In the genomic region with DNA sequence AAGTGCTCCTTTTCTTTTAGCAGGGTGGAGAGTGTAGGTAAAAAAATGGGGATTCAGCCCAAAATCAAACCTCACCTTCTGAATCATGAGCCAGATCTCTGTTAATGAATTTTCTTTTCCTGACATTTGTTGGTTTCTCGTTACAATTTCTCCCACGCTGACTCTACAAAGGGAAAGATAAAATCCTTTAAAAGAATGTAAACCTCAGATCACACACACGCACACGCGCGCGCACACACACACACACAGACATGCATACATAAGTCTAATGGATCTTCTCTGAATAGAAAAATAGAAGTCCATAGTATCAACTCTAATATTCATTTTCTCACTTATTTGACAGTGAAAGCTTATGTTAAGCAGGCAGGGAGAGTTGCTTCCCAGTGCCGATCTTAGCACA, we compare ENCODE assay signal across 9 cellular contexts. TPM values are rescaled to one million over a fixed set of nuclear protein-coding genes. Genes with fewer than 3 reads are reported as not detected.
DNase-seq lines count a peak whose midpoint lies in the region; ATAC-seq and TF ChIP-seq lines count a peak whose summit lies in the region.
"Had no signal": no experiment of that assay in that cellular context is flagged by ENCODE, and none has a peak within 500 bp of the region (broad histone marks: within the 10 kb centered on the region; RNA-seq: fewer than 3 reads in every experiment).

No MANE protein-coding gene starts in this region.

- H4K20me1 ChIP-seq in fibroblast of lung (ENCODE audit: control insufficient read depth, extremely low read depth, insufficient read depth, low read length), result no peaks in the 10 kb centered on the region
- H4K20me1 ChIP-seq in OCI-LY7 (ENCODE audit: insufficient read depth, low read length), result no peaks in the 10 kb centered on the region

- ATAC-seq in RWPE2 (ENCODE audit: low read depth) (no peak), mucosa of descending colon (no peak)

- intact Hi-C loops in OCI-LY7 (cut with micrococcal nuclease; ENCODE audit: unreplicated experiment) (no loop called here), mucosa of descending colon (cut with DNase I, micrococcal nuclease) (no loop called here), prostate gland (cut with DNase I) (no loop called here)

- BruUV-seq in OCI-LY7 (replicated peaks; lab: Mats Ljungman, UMichigan), result no TSS peak

- 14% methylated on average over 8 of the region's 8 CpGs for WGBS in prostate gland

- no peak overlapping the region for H3K9ac ChIP-seq in fibroblast of lung (ENCODE audit: insufficient read depth, low read length)

- DNase-seq in H4 (ENCODE audit: low spot score) (peak; percentile 69), RWPE2 (ENCODE audit: low spot score) (no peak), fibroblast of lung (ENCODE audit: low read depth in 2 of 2) (peak; percentile 84 to 90), renal cortical epithelial cell (ENCODE audit: low read depth) (peak; percentile 22), OCI-LY7 (ENCODE audit: low spot score) (no peak), mucosa of descending colon (no peak), GDM1 (lab: John Stamatoyannopoulos, UW) (no peak), prostate gland (ENCODE audit: low spot score) (no peak)
- DNase-seq: activated T-cell treated with anti-CD3 and anti-CD28 coated beads, Interleukin-2, amount 50 U/mL, for 1 hour had no signal

- H3K27ac ChIP-seq in RWPE2 (ENCODE audit: poor library complexity, severe bottlenecking) (no peak overlapping the region), fibroblast of lung (ENCODE audit: insufficient read depth, low read length) (peak overlapping the region; percentile 54), OCI-LY7 (ENCODE audit: low read depth, low read length, poor library complexity, severe bottlenecking) (no peak overlapping the region), prostate gland (peak overlapping the region in 1 of 2 donors; percentile 61)

- H3K9me2 ChIP-seq in OCI-LY7 (ENCODE audit: insufficient read depth, low read length), result no peaks in the 10 kb centered on the region

- H3K4me2 ChIP-seq in fibroblast of lung (ENCODE audit: extremely low read depth, insufficient read depth, low read length) (peak overlapping the region; percentile 94), OCI-LY7 (ENCODE audit: low read length) (no peak overlapping the region)

- POLR2A ChIA-PET in OCI-LY7 (lab: Charles Lee), result no interaction called here

- H3K4me3 ChIP-seq in RWPE2 (ENCODE audit: severe bottlenecking) (peak overlapping the region; percentile 15), fibroblast of lung (replicated peaks in 1 of 4; ENCODE audit: control extremely low read depth in 1 of 4, insufficient read depth in 1 of 4, low read depth in 3 of 4, low read length in 4 of 4) (peak overlapping the region; percentile 86 to 94 (median 89)), OCI-LY7 (ENCODE audit: low read depth, low read length, poor library complexity, severe bottlenecking) (no peak overlapping the region), mucosa of descending colon (no peak overlapping the region), prostate gland (no peak overlapping the region)

- H3K9me3 ChIP-seq in RWPE2 (ENCODE audit: severe bottlenecking) (peaks cover 3% of the 10 kb centered on the region), fibroblast of lung (ENCODE audit: control insufficient read depth, insufficient read depth, low read depth, low read length) (no peaks in the 10 kb centered on the region), OCI-LY7 (ENCODE audit: low read length) (no peaks in the 10 kb centered on the region), mucosa of descending colon (no peaks in the 10 kb centered on the region), prostate gland (no peaks in the 10 kb centered on the region)

- TF ChIP-seq CTCF in RWPE2 (IDR thresholded peaks at IDR 0.05; ENCODE audit: poor library complexity, severe bottlenecking), result no peak
- no peak for TF ChIP-seq CTCF in fibroblast of lung (conservative IDR thresholded peaks at IDR 0.05 in 1 of 2, IDR thresholded peaks at IDR 0.05 in 1 of 2; ENCODE audit: low read depth in 1 of 2, low read length in 2 of 2)
- TF ChIP-seq CTCF in OCI-LY7 (conservative IDR thresholded peaks at IDR 0.05; ENCODE audit: low read length), result no peak
- TF ChIP-seq CTCF in mucosa of descending colon (IDR thresholded peaks at IDR 0.05), result no peak
- no peak for TF ChIP-seq CTCF in prostate gland (IDR thresholded peaks at IDR 0.05)

- TF ChIP-seq POLR2A in prostate gland (IDR thresholded peaks at IDR 0.05), result no peak

- H2AFZ ChIP-seq in fibroblast of lung (ENCODE audit: low read length) (peak overlapping the region; percentile 31), OCI-LY7 (ENCODE audit: low read length) (no peak overlapping the region)

- peaks cover 15% of the 10 kb centered on the region for H3K79me2 ChIP-seq in fibroblast of lung (ENCODE audit: control insufficient read depth, insufficient read depth, low read length)
- H3K79me2 ChIP-seq in OCI-LY7 (ENCODE audit: insufficient read depth, low read depth, low read length), result no peaks in the 10 kb centered on the region

- H3K36me3 ChIP-seq in RWPE2 (ENCODE audit: low read depth), result no peaks in the 10 kb centered on the region
- no peaks in the 10 kb centered on the region for H3K36me3 ChIP-seq in fibroblast of lung (ENCODE audit: control insufficient read depth, insufficient read depth, low read length)
- H3K36me3 ChIP-seq in OCI-LY7 (ENCODE audit: insufficient read depth, low read length), result no peaks in the 10 kb centered on the region
- no peaks in the 10 kb centered on the region for H3K36me3 ChIP-seq in mucosa of descending colon (ENCODE audit: low read depth)
- H3K36me3 ChIP-seq in prostate gland, result no peaks in the 10 kb centered on the region

- H3K27me3 ChIP-seq in RWPE2 (ENCODE audit: insufficient read depth, poor library complexity, severe bottlenecking) (no peaks in the 10 kb centered on the region), fibroblast of lung (ENCODE audit: control insufficient read depth, insufficient read depth, low read length) (no peaks in the 10 kb centered on the region), prostate gland (replicated peaks; ENCODE audit: insufficient read depth) (no peaks in the 10 kb centered on the region)

- peaks cover 15% of the 10 kb centered on the region for H3K4me1 ChIP-seq in RWPE2 (ENCODE audit: insufficient read depth, poor library complexity, severe bottlenecking)
- H3K4me1 ChIP-seq in fibroblast of lung (ENCODE audit: control insufficient read depth, extremely low read depth, insufficient read depth, low read length), result peaks cover 2% of the 10 kb centered on the region
- H3K4me1 ChIP-seq in OCI-LY7 (ENCODE audit: insufficient read depth, low read length, poor library complexity, severe bottlenecking), result no peaks in the 10 kb centered on the region
- H3K4me1 ChIP-seq in mucosa of descending colon (ENCODE audit: low read depth), result no peaks in the 10 kb centered on the region
- no peaks in the 10 kb centered on the region for H3K4me1 ChIP-seq in prostate gland (replicated peaks)

- CTCF ChIA-PET in OCI-LY7 (lab: Charles Lee; ENCODE audit: unreplicated experiment), result no interaction called here

RNA-seq across cellular contexts. Expression of a gene that starts 1.5 kb away (rescaled TPM):
- 19.3 and 26.3 TPM in 2 replicates for total RNA-seq in H4 (2014; rRNA removed; shearing (Covaris generic))
- total RNA-seq in fibroblast of lung, result 12.8 and 26.4 TPM in 2 replicates
- polyA plus RNA-seq in fibroblast of lung, result 13.3 and 75.5 TPM in 2 replicates
- polyA plus RNA-seq in fibroblast of lung (2012), result 7.7 and 34.4 TPM in 2 replicates
- polyA minus RNA-seq in fibroblast of lung (ENCODE audit: low replicate concordance), result 2.6 and 81.5 TPM in 2 replicates
- 2.3 and 3.0 TPM in 2 replicates for total RNA-seq in renal cortical epithelial cell
- not detected in 2 replicates for total RNA-seq in OCI-LY7 (2014; rRNA removed; shearing (Covaris generic))
- not detected in 2 replicates for total RNA-seq in OCI-LY7 (2022)
- total RNA-seq in mucosa of descending colon, result 10 to 100 TPM in 1 of 3 donors, 1 to 10 TPM in 2; 2.6 to 16.9 (median 5.9) TPM
- 1 to 10 TPM; 6.1 to 9.2 TPM for total RNA-seq in prostate gland

Comparison
In these comparisons a context has a peak if more than half of its experiments do, and no peak if none do; other contexts are left out.
1. DNase-seq: peak in H4 (single experiment), fibroblast of lung (2 of 2) and renal cortical epithelial cell (single experiment); none in RWPE2 (single experiment), OCI-LY7 (single experiment), mucosa of descending colon (0 of 3), GDM1 (single experiment) and prostate gland (single experiment).
2. H3K4me3 ChIP-seq: peak in RWPE2 (single experiment) and fibroblast of lung (4 of 4); none in OCI-LY7 (single experiment), mucosa of descending colon (single experiment) and prostate gland (0 of 2).